22 cellular contexts compared by ENCODE assay signal in the genomic region with DNA sequence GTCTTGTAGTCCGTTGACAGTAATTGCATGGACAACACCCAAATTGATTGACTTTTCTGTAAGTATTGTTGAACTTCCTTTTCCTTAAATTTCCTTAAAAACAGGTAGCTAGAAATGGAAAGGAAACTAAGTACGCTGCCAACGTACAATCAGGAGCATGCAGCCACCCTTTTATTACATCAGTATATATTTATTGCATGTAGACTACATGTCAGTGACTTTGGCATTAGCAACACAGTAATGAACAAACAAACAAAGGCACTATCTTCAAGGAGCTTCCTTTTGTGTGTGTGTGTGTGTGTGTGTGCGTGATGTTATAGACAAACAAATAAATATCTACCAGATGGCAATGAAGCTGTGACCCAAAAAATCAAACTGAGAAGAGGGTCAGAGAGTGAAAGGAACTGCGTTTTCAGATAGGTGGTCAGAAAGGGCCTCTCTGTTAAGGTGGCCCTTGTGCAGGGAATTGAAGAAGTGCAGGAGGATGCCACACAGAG. TPM values are rescaled to one million over a fixed set of nuclear protein-coding genes. Genes with fewer than 3 reads are reported as not detected.
A peak's percentile ranks its signal among the peaks of the same experiment; 100 is the strongest.
DNase-seq lines count a peak whose midpoint lies in the region; ATAC-seq, FAIRE-seq and TF ChIP-seq lines count a peak whose summit lies in the region.
"Had no signal": no experiment of that assay in that cellular context is flagged by ENCODE, and none has a peak within 500 bp of the region (broad histone marks: within the 10 kb centered on the region; RNA-seq: fewer than 3 reads in every experiment).

Gene OR9Q1 (plus strand): TSS at position 447 of the 497 bp plus-strand sequence. CDS start 155,564 bp downstream, outside the sequence.

- H3K4me2 ChIP-seq in keratinocyte (ENCODE audit: control insufficient read depth, extremely low read depth, insufficient read depth, low read depth, low read length): peak within 1 kb of the TSS; percentile 20

- H3K27me3 ChIP-seq in right cardiac atrium (ENCODE audit: control insufficient read depth, insufficient read depth) (no peaks in the 10 kb centered on the region), keratinocyte (ENCODE audit: control insufficient read depth, extremely low read depth, insufficient read depth, low read length) (no peaks in the 10 kb centered on the region)
- H3K27me3 ChIP-seq: brain microvascular endothelial cell, vagina had no signal

- H3K4me1 ChIP-seq in right cardiac atrium (ENCODE audit: control insufficient read depth, insufficient read depth, low read length): peaks cover 5% of the 10 kb centered on the region
- no peaks in the 10 kb centered on the region for H3K4me1 ChIP-seq in keratinocyte (ENCODE audit: control insufficient read depth, extremely low read depth, insufficient read depth, low read length)
- H3K4me1 ChIP-seq: prostate gland, vagina had no signal

- no peak within 1 kb of the TSS for H3K9ac ChIP-seq in keratinocyte (ENCODE audit: control insufficient read depth, extremely low read depth, insufficient read depth, low read length)

- ATAC-seq in right cardiac atrium (no peak), HG02885 (IDR thresholded peaks at IDR 0.05; ENCODE audit: poor library complexity, unreplicated experiment) (no peak)
- no peak for ATAC-seq in naive thymus-derived CD8-positive, alpha-beta T cell
- ATAC-seq: stimulated activated naive CD8-positive, alpha-beta T cell treated with anti-CD3 and anti-CD28 coated beads, Interleukin-15, Interleukin-2, amounts not matched to agents 100 U/mL and 50 U/mL, for 24 hours had no signal

- no peak within 1 kb of the TSS for H3K4me3 Mint-ChIP-seq in progenitor cell of endocrine pancreas (ENCODE audit: low read depth)
- no peak within 1 kb of the TSS for H3K4me3 Mint-ChIP-seq in naive thymus-derived CD8-positive, alpha-beta T cell
- H3K4me3 Mint-ChIP-seq: activated CD4-positive, alpha-beta T cell treated with anti-CD3 and anti-CD28 coated beads, Interleukin-2, amount 10 ng/mL, durations not matched to agents 7 days and 5 days; activated naive CD4-positive, alpha-beta T cell treated with anti-CD3 and anti-CD28 coated beads for 36 hours; CD4-positive, CD25-positive, alpha-beta regulatory T cell had no signal

- DNase-seq in right cardiac atrium (no peak), cardiac septum (ENCODE audit: low spot score) (no peak), keratinocyte (ENCODE audit: low read depth, low spot score) (no peak), progenitor cell of endocrine pancreas (ENCODE audit: low spot score, unreplicated experiment) (no peak)
- no peak for DNase-seq in activated CD4-positive, alpha-beta T cell treated with anti-CD3 and anti-CD28 coated beads, Interleukin-2, amount 50 U/mL, for 4 hours
- DNase-seq in naive thymus-derived CD8-positive, alpha-beta T cell: no peak
- no peak for DNase-seq in activated CD4-positive, CD25-positive, alpha-beta regulatory T cell treated with anti-CD3 and anti-CD28 coated beads, Interleukin-2, amount 50 U/mL, for 72 hours
- DNase-seq: activated CD4-positive, alpha-beta T cell treated with anti-CD3 and anti-CD28 coated beads, Interleukin-2, amount 10 ng/mL, durations not matched to agents 7 days and 5 days; activated naive CD4-positive, alpha-beta T cell treated with anti-CD3 and anti-CD28 coated beads for 36 hours; brain microvascular endothelial cell; CD4-positive, CD25-positive, alpha-beta regulatory T cell; DMS79 treated with DMSO at 0.1 percent for 48 hours; HCEC 1CT; hypothalamus; Kasumi-1; kidney glomerular epithelial cell; stimulated activated naive CD8-positive, alpha-beta T cell treated with anti-CD3 and anti-CD28 coated beads, Interleukin-15, Interleukin-2, amounts not matched to agents 100 U/mL and 50 U/mL, for 24 hours had no signal

- H3K9me3 ChIP-seq in right cardiac atrium (ENCODE audit: control insufficient read depth, low read length) (no peaks in the 10 kb centered on the region), keratinocyte (ENCODE audit: control insufficient read depth, low read depth, low read length) (no peaks in the 10 kb centered on the region)
- H3K9me3 ChIP-seq: prostate gland, vagina had no signal

- dilution Hi-C loops in keratinocyte (cut with MboI; ENCODE audit: extremely low pct_ligation_motif_present, low sequenced_read_pairs): no loop called here

- H3K27ac Mint-ChIP-seq in progenitor cell of endocrine pancreas: peak within 1 kb of the TSS; percentile 52
- no peak within 1 kb of the TSS for H3K27ac Mint-ChIP-seq in naive thymus-derived CD8-positive, alpha-beta T cell
- H3K27ac Mint-ChIP-seq: activated CD4-positive, alpha-beta T cell treated with anti-CD3 and anti-CD28 coated beads, Interleukin-2, amount 10 ng/mL, durations not matched to agents 7 days and 5 days; activated naive CD4-positive, alpha-beta T cell treated with anti-CD3 and anti-CD28 coated beads for 36 hours; CD4-positive, CD25-positive, alpha-beta regulatory T cell had no signal

- WGBS in right cardiac atrium: 64% methylated on average over 5 of the region's 5 CpGs

- H3K27ac ChIP-seq in right cardiac atrium (ENCODE audit: low read length) (peak within 1 kb of the TSS; percentile 90), keratinocyte (ENCODE audit: control insufficient read depth, insufficient read depth, low read length) (no peak within 1 kb of the TSS)
- H3K27ac ChIP-seq: brain microvascular endothelial cell, vagina had no signal

- no peaks in the 10 kb centered on the region for H3K9me1 ChIP-seq in keratinocyte (ENCODE audit: control insufficient read depth, extremely low read depth, insufficient read depth, low read length)

- no peaks in the 10 kb centered on the region for H3K27me3 Mint-ChIP-seq in progenitor cell of endocrine pancreas
- H3K27me3 Mint-ChIP-seq in naive thymus-derived CD8-positive, alpha-beta T cell: peaks cover 0 to 15% (median 0%) of the 10 kb centered on the region in 5 donors
- H3K27me3 Mint-ChIP-seq: activated CD4-positive, alpha-beta T cell treated with anti-CD3 and anti-CD28 coated beads, Interleukin-2, amount 10 ng/mL, durations not matched to agents 7 days and 5 days; CD4-positive, CD25-positive, alpha-beta regulatory T cell had no signal

- no peaks in the 10 kb centered on the region for H3K79me2 ChIP-seq in keratinocyte (ENCODE audit: control insufficient read depth, insufficient read depth, low read length)

- TF ChIP-seq CTCF in keratinocyte (optimal IDR thresholded peaks at IDR 0.05 in 1 of 3, IDR thresholded peaks at IDR 0.05 in 1 of 3, conservative IDR thresholded peaks at IDR 0.05 in 1 of 3; ENCODE audit: extremely low read depth in 1 of 3, insufficient read depth in 2 of 3, low read length in 3 of 3) (no peak), progenitor cell of endocrine pancreas (IDR thresholded peaks at IDR 0.05; ENCODE audit: unreplicated experiment) (no peak)

- POLR2A ChIA-PET in naive thymus-derived CD8-positive, alpha-beta T cell (lab: Charles Lee): no interaction called here

- H2AFZ ChIP-seq in keratinocyte (ENCODE audit: control insufficient read depth, low read length): peak within 1 kb of the TSS; percentile 20

- H3K4me1 Mint-ChIP-seq in progenitor cell of endocrine pancreas (ENCODE audit: low read depth): no peaks in the 10 kb centered on the region
- no peaks in the 10 kb centered on the region for H3K4me1 Mint-ChIP-seq in naive thymus-derived CD8-positive, alpha-beta T cell
- H3K4me1 Mint-ChIP-seq: activated CD4-positive, alpha-beta T cell treated with anti-CD3 and anti-CD28 coated beads, Interleukin-2, amount 10 ng/mL, durations not matched to agents 7 days and 5 days; CD4-positive, CD25-positive, alpha-beta regulatory T cell had no signal

- no peaks in the 10 kb centered on the region for H3K36me3 Mint-ChIP-seq in progenitor cell of endocrine pancreas (ENCODE audit: insufficient read depth)
- H3K36me3 Mint-ChIP-seq in naive thymus-derived CD8-positive, alpha-beta T cell: no peaks in the 10 kb centered on the region
- H3K36me3 Mint-ChIP-seq: CD4-positive, CD25-positive, alpha-beta regulatory T cell had no signal

- H4K20me1 ChIP-seq in keratinocyte (ENCODE audit: control insufficient read depth, extremely low read depth, insufficient read depth, low read length): no peaks in the 10 kb centered on the region

- intact Hi-C loops in right cardiac atrium (cut with DNase I) (no loop called here), cardiac septum (cut with DNase I) (no loop called here)

- H3K9me3 Mint-ChIP-seq in progenitor cell of endocrine pancreas (ENCODE audit: low read depth): no peaks in the 10 kb centered on the region
- no peaks in the 10 kb centered on the region for H3K9me3 Mint-ChIP-seq in naive thymus-derived CD8-positive, alpha-beta T cell
- H3K9me3 Mint-ChIP-seq: activated CD4-positive, alpha-beta T cell treated with anti-CD3 and anti-CD28 coated beads, Interleukin-2, amount 10 ng/mL, durations not matched to agents 7 days and 5 days; activated naive CD4-positive, alpha-beta T cell treated with anti-CD3 and anti-CD28 coated beads for 36 hours; CD4-positive, CD25-positive, alpha-beta regulatory T cell had no signal

- no peak within 1 kb of the TSS for H3K4me3 ChIP-seq in right cardiac atrium (ENCODE audit: low read length)
- H3K4me3 ChIP-seq in keratinocyte (ENCODE audit: control insufficient read depth in 2 of 3, extremely low read depth in 1 of 3, insufficient read depth in 2 of 3, low read depth in 1 of 3, low read length in 3 of 3): no peak within 1 kb of the TSS
- H3K4me3 ChIP-seq: prostate gland, vagina had no signal

- no peak for FAIRE-seq in keratinocyte (lab: Jason Lieb, UNC)
- FAIRE-seq: TTC549 had no signal

- no peaks in the 10 kb centered on the region for H3K36me3 ChIP-seq in keratinocyte (ENCODE audit: control insufficient read depth in 2 of 2, extremely low read depth in 1 of 2, insufficient read depth in 2 of 2, low read length in 2 of 2)
- H3K36me3 ChIP-seq: brain microvascular endothelial cell, prostate gland, vagina had no signal

RNA-seq across cellular contexts. Expression of gene OR9Q1, which starts in this region (rescaled TPM):
- total RNA-seq in right cardiac atrium (not detected), cardiac septum (not detected), progenitor cell of endocrine pancreas (not detected in 2 replicates)
- polyA plus RNA-seq in right cardiac atrium (not detected), keratinocyte (not detected in 3 replicates)
- not detected for polyA plus RNA-seq in keratinocyte (2011; ENCODE audit: low read depth)
- polyA plus RNA-seq in keratinocyte (2011; cell fraction: cytosol; rRNA removed): not detected in 2 replicates
- not detected in 2 replicates for polyA plus RNA-seq in keratinocyte (2011; cell fraction: nucleus; rRNA removed)
- polyA plus RNA-seq in keratinocyte (2012; ENCODE audit: low replicate concordance): not detected in 2 replicates
- not detected in 3 replicates for polyA minus RNA-seq in keratinocyte
- not detected for polyA minus RNA-seq in keratinocyte (2011; cell fraction: cytosol; rRNA and poly(A)+ RNA removed)
- not detected in 2 replicates for polyA minus RNA-seq in keratinocyte (2011; cell fraction: nucleus; rRNA and poly(A)+ RNA removed)
- total RNA-seq in naive thymus-derived CD8-positive, alpha-beta T cell: not detected
- not detected for polyA plus RNA-seq in naive thymus-derived CD8-positive, alpha-beta T cell
- total RNA-seq: activated CD4-positive, alpha-beta T cell treated with anti-CD3 and anti-CD28 coated beads, Interleukin-2, amount 10 ng/mL, durations not matched to agents 7 days and 5 days; activated naive CD4-positive, alpha-beta T cell treated with anti-CD3 and anti-CD28 coated beads for 36 hours; CD4-positive, CD25-positive, alpha-beta regulatory T cell; HT-29; prostate gland; vagina had no signal
- polyA plus RNA-seq: CD4-positive, CD25-positive, alpha-beta regulatory T cell had no signal
